Comparison of ENCODE assay signal across 11 cellular contexts in genomic region chr1:46788639-46789038, GRCh38. TPM values are rescaled to one million over a fixed set of nuclear protein-coding genes. Genes with fewer than 3 reads are reported as not detected.
DNase-seq lines count a peak whose midpoint lies in the region; ATAC-seq and TF ChIP-seq lines count a peak whose summit lies in the region.
"Not testable (repeated sequence)": the region's sequence is repeated elsewhere in the genome, so short reads cannot be mapped to it uniquely, and the experiment has no call there.
"Had no signal": no experiment of that assay in that cellular context is flagged by ENCODE, and none has a peak within 500 bp of the region (broad histone marks: within the 10 kb centered on the region; RNA-seq: fewer than 3 reads in every experiment).

No MANE protein-coding gene starts in this region.

- H3K4me3 ChIP-seq in mammary epithelial cell (replicated peaks in 1 of 3; ENCODE audit: insufficient read depth in 1 of 3, low read depth in 2 of 3, low read length in 3 of 3); kidney epithelial cell (ENCODE audit: low read depth, low read length): not testable (repeated sequence)

- H3K79me2 ChIP-seq in mammary epithelial cell (ENCODE audit: insufficient read depth, low read length): not testable (repeated sequence)

- in situ Hi-C loops in mammary epithelial cell (cut with MboI; ENCODE audit: low sequenced_read_pairs in 2 of 2): not testable (repeated sequence)

- dilution Hi-C loops in mammary epithelial cell (cut with HindIII; ENCODE audit: low sequenced_read_pairs): not testable (repeated sequence)

- intact Hi-C loops in mammary epithelial cell (cut with micrococcal nuclease); posterior vena cava (cut with DNase I): not testable (repeated sequence)

- not testable (repeated sequence) for H3K36me3 ChIP-seq in mammary epithelial cell (ENCODE audit: insufficient read depth, low read length); kidney epithelial cell (ENCODE audit: control insufficient read depth, insufficient read depth, low read length)

- H3K4me2 ChIP-seq in mammary epithelial cell (ENCODE audit: insufficient read depth, low read depth, low read length): not testable (repeated sequence)

- not testable (repeated sequence) for H4K20me1 ChIP-seq in mammary epithelial cell (ENCODE audit: insufficient read depth, low read length)

- not testable (repeated sequence) for H3K9ac ChIP-seq in mammary epithelial cell (ENCODE audit: insufficient read depth, low read length)

- 88% methylated on average over 4 of the region's 4 CpGs for WGBS in mammary epithelial cell (ENCODE audit: low coverage, missing lambda C conversion rate)

- TF ChIP-seq CTCF in mammary epithelial cell (conservative IDR thresholded peaks at IDR 0.05 in 1 of 2, IDR thresholded peaks at IDR 0.05 in 1 of 2; ENCODE audit: extremely low read depth in 1 of 2, insufficient read depth in 1 of 2, low read depth in 1 of 2, low read length in 2 of 2); kidney epithelial cell (IDR thresholded peaks at IDR 0.05; ENCODE audit: insufficient read depth, low read length, poor library complexity, severe bottlenecking): not testable (repeated sequence)

- H3K4me1 ChIP-seq in mammary epithelial cell (ENCODE audit: insufficient read depth, low read length): peaks cover 12% of the 10 kb centered on the region

- H3K27me3 ChIP-seq in mammary epithelial cell (ENCODE audit: insufficient read depth, low read length); kidney epithelial cell (ENCODE audit: control insufficient read depth, insufficient read depth, low read length): not testable (repeated sequence)

- DNase-seq in DMS53 treated with DMSO at 0.1 percent for 48 hours (lab: John Stamatoyannopoulos, UW; ENCODE audit: unreplicated experiment) (peak; percentile 96), NCI-H2029 (lab: John Stamatoyannopoulos, UW) (peak; percentile 57), NCI-H774 (lab: John Stamatoyannopoulos, UW) (peak; percentile 34), mammary epithelial cell (peak; percentile 67), kidney epithelial cell (ENCODE audit: low read depth) (peak; percentile 32), posterior vena cava (ENCODE audit: low spot score) (peak; percentile 22)

- CTCF ChIA-PET in mammary epithelial cell (lab: Charles Lee; ENCODE audit: low non-redundant PET): not testable (repeated sequence)

- H3K9me3 ChIP-seq in mammary epithelial cell (replicated peaks; ENCODE audit: insufficient read depth, low read length): not testable (repeated sequence)

- not testable (repeated sequence) for BruUV-seq in mammary epithelial cell (replicated peaks; lab: Mats Ljungman, UMichigan)

- ATAC-seq in esophagus mucosa: peak; percentile 54

- peak overlapping the region; percentile 72 for H2AFZ ChIP-seq in mammary epithelial cell (ENCODE audit: low read depth, low read length)

- H3K27ac ChIP-seq in mammary epithelial cell (ENCODE audit: insufficient read depth, low read depth, low read length): not testable (repeated sequence)

RNA-seq across cellular contexts. Expression of gene CYP4B1, which starts 10.2 kb away (rescaled TPM):
- total RNA-seq in mammary epithelial cell (under 1 TPM; 0.17 to 0.52 TPM), esophagus mucosa (13.5 TPM), kidney epithelial cell (not detected in 2 replicates), posterior vena cava (10 to 100 TPM; 11.6 to 35.2 TPM)
- polyA plus RNA-seq in mammary epithelial cell: 0.52 TPM
- polyA minus RNA-seq in mammary epithelial cell: not detected
- total RNA-seq: CD4-positive, CD25-positive, alpha-beta regulatory T cell; IMR-90; SJSA1 had no signal
- polyA plus RNA-seq: BJ; CD4-positive, CD25-positive, alpha-beta regulatory T cell; IMR-90 had no signal

Comparison
In these comparisons a context has a peak if more than half of its experiments do, and no peak if none do; other contexts are left out.
1. DNase-seq: peak in every context shown above with its lines; median percentile 96 in DMS53 treated with DMSO at 0.1 percent for 48 hours; 67 in mammary epithelial cell; 57 in NCI-H2029; 34 in NCI-H774; 32 in kidney epithelial cell; 22 in posterior vena cava.